Comparison of ENCODE assay signal across 8 cellular contexts in genomic region chr18:50307400-50307737, GRCh38. TPM values are rescaled to one million over a fixed set of nuclear protein-coding genes. Genes with fewer than 3 reads are reported as not detected.
A peak's percentile ranks its signal among the peaks of the same experiment; 100 is the strongest.
DNase-seq lines count a peak whose midpoint lies in the region; ATAC-seq and TF ChIP-seq lines count a peak whose summit lies in the region.

No MANE protein-coding gene starts in this region.

- no peak overlapping the region for H3K14ac ChIP-seq in trophoblast cell (ENCODE audit: low read length)

- no peak overlapping the region for H3K18ac ChIP-seq in trophoblast cell (ENCODE audit: low read length)

- no peak overlapping the region for H3K23ac ChIP-seq in trophoblast cell (ENCODE audit: low read length)

- ATAC-seq in Panc1 = peak; percentile 19; the same call in 1 of the 2 replicates
- ATAC-seq in esophagus mucosa = peak; percentile 5
- ATAC-seq in GM21737 (IDR thresholded peaks at IDR 0.05; ENCODE audit: unreplicated experiment) = no peak

- no peaks in the 10 kb centered on the region for H3K79me2 ChIP-seq in trophoblast cell (ENCODE audit: control insufficient read depth, insufficient read depth, low read length, poor library complexity)

- no peak overlapping the region for H2BK12ac ChIP-seq in trophoblast cell (ENCODE audit: low read length)

- intact Hi-C loops in Panc1 (cut with micrococcal nuclease; ENCODE audit: unreplicated experiment) = no loop called here

- H3K4me2 ChIP-seq in trophoblast cell (ENCODE audit: low read length) = peak overlapping the region; percentile 68

- H3K4me3 ChIP-seq in GM12865 (ENCODE audit: low read depth, low read length) (peak overlapping the region; percentile 65), Panc1 (ENCODE audit: low read depth in 2 of 2, low read length in 2 of 2) (peak overlapping the region; percentile 43 to 66), trophoblast cell (ENCODE audit: low read depth, low read length) (peak overlapping the region; percentile 71)

- no peaks in the 10 kb centered on the region for H3K9me3 ChIP-seq in Panc1 (ENCODE audit: control insufficient read depth, insufficient read depth, low read depth, low read length)
- peaks cover 2% of the 10 kb centered on the region for H3K9me3 ChIP-seq in trophoblast cell (ENCODE audit: insufficient read depth, low read depth, low read length)

- TF ChIP-seq CTCF in GM12865 (IDR thresholded peaks at IDR 0.05; ENCODE audit: insufficient read depth, low read depth, low read length, missing control alignments) (no peak), Panc1 (IDR thresholded peaks at IDR 0.05) (no peak)

- no peak overlapping the region for H4K12ac ChIP-seq in trophoblast cell (ENCODE audit: low read depth, low read length)

- POLR2A ChIA-PET in Panc1 (lab: Charles Lee) = no interaction called here

- no peak overlapping the region for H2AFZ ChIP-seq in trophoblast cell (ENCODE audit: insufficient read depth, low read length, poor library complexity)

- peak overlapping the region; percentile 41 for H3K9ac ChIP-seq in trophoblast cell (ENCODE audit: low read length)

- no peak overlapping the region for H2BK5ac ChIP-seq in trophoblast cell (ENCODE audit: low read depth, low read length, poor library complexity)

- H2AK5ac ChIP-seq in trophoblast cell (ENCODE audit: low read length) = no peak overlapping the region

- H4K8ac ChIP-seq in trophoblast cell (ENCODE audit: low read depth, low read length) = no peak overlapping the region

- H3K4me1 ChIP-seq in Panc1 (ENCODE audit: control insufficient read depth, insufficient read depth, low read length) (peaks cover 4% of the 10 kb centered on the region; the same call in 1 of the 2 replicates), trophoblast cell (ENCODE audit: control insufficient read depth in 1 of 2, insufficient read depth in 2 of 2, low read length in 2 of 2) (peaks cover 0 to 5% of the 10 kb centered on the region in 2 experiments)

- H3K27ac ChIP-seq in Panc1 (ENCODE audit: low read length) = no peak overlapping the region
- H3K27ac ChIP-seq in trophoblast cell (ENCODE audit: low read depth, low read length) = no peak overlapping the region

- H3K36me3 ChIP-seq in Panc1 (ENCODE audit: control insufficient read depth, insufficient read depth, low read length) = no peaks in the 10 kb centered on the region
- H3K36me3 ChIP-seq in trophoblast cell (ENCODE audit: control insufficient read depth in 1 of 2, insufficient read depth in 2 of 2, low read length in 2 of 2) = no peaks in the 10 kb centered on the region

- CTCF ChIA-PET in Panc1 (lab: Charles Lee) = no interaction called here

- H4K91ac ChIP-seq in trophoblast cell (ENCODE audit: low read depth, low read length) = no peak overlapping the region

- no peak overlapping the region for H2BK120ac ChIP-seq in trophoblast cell (ENCODE audit: insufficient read depth, low read length, poor library complexity)

- no peak overlapping the region for H3K4ac ChIP-seq in trophoblast cell (ENCODE audit: low read depth, low read length)

- in situ Hi-C loops in Panc1 (cut with HindIII; ENCODE audit: low pct_unique_long_range_greater_than_20kb, low sequenced_read_pairs) = no loop called here

- WGBS in trophoblast cell (ENCODE audit: extremely low coverage, insufficient coverage, insufficient read length) = no CpG with 5 or more reads among the region's 8 CpGs

- DNase-seq in GM12865 (ENCODE audit: low read depth) (no peak), Panc1 (ENCODE audit: low read depth, low spot score) (no peak), trophoblast cell (no peak), pons (ENCODE audit: low spot score) (no peak), A172 (ENCODE audit: low spot score) (no peak), NCI-H526 (lab: John Stamatoyannopoulos, UW) (no peak)

- no TSS peak for BruUV-seq in Panc1 (replicated peaks; lab: Mats Ljungman, UMichigan)

- H3K27me3 ChIP-seq in Panc1 (ENCODE audit: control insufficient read depth, insufficient read depth, low read length) (no peaks in the 10 kb centered on the region), trophoblast cell (ENCODE audit: insufficient read depth, low read length) (peaks cover 3% of the 10 kb centered on the region)

- H3K79me1 ChIP-seq in trophoblast cell (ENCODE audit: low read length) = no peaks in the 10 kb centered on the region

RNA-seq across cellular contexts. Expression of gene CXXC1, which starts 19.9 kb away (rescaled TPM):
- total RNA-seq in Panc1 (2021; ENCODE audit: unreplicated experiment) (60.8 TPM), esophagus mucosa (31.4 TPM)
- polyA plus RNA-seq in Panc1 (2012; ENCODE audit: insufficient read length) = 75.0 TPM
- polyA plus RNA-seq in trophoblast cell (2013) = 46.1 and 46.6 TPM in 2 replicates
- 11.4 and 19.4 TPM in 2 replicates for total RNA-seq in A172 (2014; rRNA removed; shearing (Covaris generic))

RNA-seq across cellular contexts. Expression of gene MBD1, which starts 26.0 kb away (rescaled TPM):
- total RNA-seq in Panc1 (2021; ENCODE audit: unreplicated experiment) (47.3 TPM), esophagus mucosa (44.2 TPM)
- polyA plus RNA-seq in Panc1 (2012; ENCODE audit: insufficient read length) = 39.9 TPM
- 39.5 and 40.1 TPM in 2 replicates for polyA plus RNA-seq in trophoblast cell (2013)
- total RNA-seq in A172 (2014; rRNA removed; shearing (Covaris generic)) = 18.1 and 19.9 TPM in 2 replicates

RNA-seq across cellular contexts. Expression of gene CFAP53, which starts 41.1 kb away (rescaled TPM):
- total RNA-seq in Panc1 (2021; ENCODE audit: unreplicated experiment) (0.23 TPM), esophagus mucosa (0.36 TPM)
- polyA plus RNA-seq in Panc1 (2012; ENCODE audit: insufficient read length) = 0.28 TPM
- polyA plus RNA-seq in trophoblast cell (2013) = 0.50 and 0.64 TPM in 2 replicates
- total RNA-seq in A172 (2014; rRNA removed; shearing (Covaris generic)) = 0.24 and 0.86 TPM in 2 replicates
